ENCODE assay signal across 8 cellular contexts in genomic region chr2:183078467-183079334, GRCh38. TPM values are rescaled to one million over a fixed set of nuclear protein-coding genes. Genes with fewer than 3 reads are reported as not detected.
DNase-seq lines count a peak whose midpoint lies in the region; ATAC-seq and TF ChIP-seq lines count a peak whose summit lies in the region.

Gene DUSP19 (plus strand): TSS chr2:183078747. CDS start chr2:183078934, 187 bp downstream.

- H3K27ac ChIP-seq in KOPT-K1 (ENCODE audit: low read depth, low read length, poor library complexity, severe bottlenecking) (peak within 1 kb of the TSS; percentile 9), Peyer's patch (peak within 1 kb of the TSS; percentile 57 to 82 (median 76))

- H3K9me3 ChIP-seq in KOPT-K1 (ENCODE audit: insufficient read depth, low read length, poor library complexity, severe bottlenecking) (no peaks in the 10 kb centered on the region), Peyer's patch (no peaks in the 10 kb centered on the region)

- H3K27me3 ChIP-seq in Peyer's patch, result no peaks in the 10 kb centered on the region

- peak within 1 kb of the TSS; percentile 75 to 83 for H3K27ac Mint-ChIP-seq in natural killer cell

- H3K4me3 ChIP-seq in Peyer's patch, result peak within 1 kb of the TSS; percentile 53 to 72 (median 61)

- peak within 1 kb of the TSS; percentile 96 for H3K4me3 Mint-ChIP-seq in natural killer cell

- peak in 1 of 6 experiments; percentile 8 for TF ChIP-seq CTCF in Peyer's patch (IDR thresholded peaks at IDR 0.05)
- TF ChIP-seq CTCF in natural killer cell (IDR thresholded peaks at IDR 0.05), result no peak

- no peaks in the 10 kb centered on the region for H3K9me3 Mint-ChIP-seq in natural killer cell

- DNase-seq in Daoy (ENCODE audit: low read depth) (peak; percentile 92), Peyer's patch (peak; percentile 81 to 97 (median 83)), fibroblast of peridontal ligament (ENCODE audit: extremely low read depth) (peak; percentile 96), natural killer cell (peak; percentile 78)
- peak; percentile 51 to 64 for DNase-seq in activated T-helper 1 cell treated with anti-CD3 and anti-CD28 coated beads, Interleukin-2, amount 50 U/mL, for 16 hours (ENCODE audit: low read depth in 1 of 2, low spot score in 1 of 2)
- DNase-seq in stimulated activated naive CD4-positive, alpha-beta T cell (lab: John Stamatoyannopoulos, UW), result peak; percentile 57 to 83 (median 68)

- peak; percentile 42 to 86 for TF ChIP-seq POLR2A in Peyer's patch (IDR thresholded peaks at IDR 0.05)

- H3K4me1 Mint-ChIP-seq in natural killer cell, result peaks cover 14 to 15% of the 10 kb centered on the region in 2 donors

- intact Hi-C loops in natural killer cell (cut with micrococcal nuclease), result loop anchor here (1.0 kb wide), 1 partner anchor 46 kb away; the partner anchor contains the start of gene NUP35

- peaks cover 0 to 4% (median 0%) of the 10 kb centered on the region in 4 donors for H3K4me1 ChIP-seq in Peyer's patch

- H3K36me3 Mint-ChIP-seq in natural killer cell, result no peaks in the 10 kb centered on the region

- ATAC-seq in GM21825 (IDR thresholded peaks at IDR 0.05; ENCODE audit: unreplicated experiment), result peak; percentile 94
- peak; percentile 75 to 89 (median 84) for ATAC-seq in natural killer cell

- H3K36me3 ChIP-seq in KOPT-K1 (ENCODE audit: insufficient read depth, low read length) (no peaks in the 10 kb centered on the region), Peyer's patch (no peaks in the 10 kb centered on the region)

- H3K27me3 Mint-ChIP-seq in natural killer cell (ENCODE audit: low read depth in 2 of 2), result no peaks in the 10 kb centered on the region

RNA-seq across cellular contexts. Expression of gene DUSP19, which starts in this region (rescaled TPM):
- total RNA-seq in Daoy (2014; rRNA removed; shearing (Covaris generic)), result 1.9 and 2.5 TPM in 2 replicates
- total RNA-seq in Peyer's patch (1 to 10 TPM in 3 of 4 donors, under 1 TPM in 1; 0.28 to 2.5 (median 1.7) TPM), natural killer cell (1 to 10 TPM; 1.0 to 1.1 (median 1.1) TPM)

Comparison
In these comparisons a context has a peak if more than half of its experiments do, and no peak if none do; other contexts are left out.
1. Peak in every context shown above with its lines: DNase-seq, ATAC-seq, H3K4me3 ChIP-seq and H3K27ac ChIP-seq.